In genomic region chr6:142942805-142943227, GRCh38 we compare ENCODE assay signal across 8 cellular contexts. TPM values are rescaled to one million over a fixed set of nuclear protein-coding genes. Genes with fewer than 3 reads are reported as not detected.
DNase-seq lines count a peak whose midpoint lies in the region; ATAC-seq and TF ChIP-seq lines count a peak whose summit lies in the region.

No MANE protein-coding gene starts in this region.

- H3K27ac ChIP-seq in right lobe of liver: peak overlapping the region; percentile 13 to 100 (median 76)

- H3K36me3 ChIP-seq in right lobe of liver: no peaks in the 10 kb centered on the region

- H3K27me3 ChIP-seq in right lobe of liver: no peaks in the 10 kb centered on the region

- H3K9me3 ChIP-seq in right lobe of liver: no peaks in the 10 kb centered on the region

- TF ChIP-seq CTCF in right lobe of liver (IDR thresholded peaks at IDR 0.05): peak; percentile 42 to 62 (median 54)

- peaks cover 0 to 30% (median 6%) of the 10 kb centered on the region in 4 donors for H3K4me1 ChIP-seq in right lobe of liver

- DNase-seq in NCI-H1417 (lab: John Stamatoyannopoulos, UW) (peak in 2 of 3 experiments; percentile 8 to 51), NCI-H1417 treated with DMSO at 0.1 percent for 48 hours (lab: John Stamatoyannopoulos, UW) (no peak), LHCN-M2 (ENCODE audit: low read depth) (peak; percentile 57), amniotic epithelial cell (ENCODE audit: low read depth) (peak; percentile 57), right lobe of liver (no peak), NCI-H510A (lab: John Stamatoyannopoulos, UW) (no peak)

- ATAC-seq in right lobe of liver: no peak
- ATAC-seq in HG02610 (IDR thresholded peaks at IDR 0.05; ENCODE audit: unreplicated experiment): no peak
- ATAC-seq in HG03025 (IDR thresholded peaks at IDR 0.05; ENCODE audit: low FRiP score, unreplicated experiment): no peak

- 41% methylated on average over 3 of the region's 3 CpGs for WGBS in right lobe of liver (ENCODE audit: insufficient coverage, low coverage, low lambda C conversion rate, missing lambda C conversion rate)

- no peak overlapping the region for H3K4me3 ChIP-seq in right lobe of liver

- intact Hi-C loops in right lobe of liver (cut with DNase I): no loop called here

- TF ChIP-seq POLR2A in right lobe of liver (IDR thresholded peaks at IDR 0.05): no peak

RNA-seq across cellular contexts. Expression of gene HIVEP2, which starts 2.2 kb away (rescaled TPM):
- total RNA-seq in LHCN-M2 (2014; rRNA removed) (11.8 and 15.1 TPM in 2 replicates), right lobe of liver (1 to 10 TPM; 3.0 to 8.9 (median 5.1) TPM)
- polyA plus RNA-seq in LHCN-M2 (2012): 4.2 TPM

Comparison
In these comparisons a context has a peak if more than half of its experiments do, and no peak if none do; other contexts are left out.
1. DNase-seq: peak in NCI-H1417 (2 of 3), LHCN-M2 (single experiment) and amniotic epithelial cell (single experiment); none in NCI-H1417 treated with DMSO at 0.1 percent for 48 hours (single experiment), right lobe of liver (0 of 3) and NCI-H510A (single experiment).